In genomic region chr6:27135087-27135657, GRCh38 we compare ENCODE assay signal across 14 cellular contexts.
DNase-seq lines count a peak whose midpoint lies in the region; ATAC-seq and TF ChIP-seq lines count a peak whose summit lies in the region.
"Had no signal": no experiment of that assay in that cellular context is flagged by ENCODE, and none has a peak within 500 bp of the region (broad histone marks: within the 10 kb centered on the region; RNA-seq: fewer than 3 reads in every experiment).

No MANE protein-coding gene starts in this region.

- CTCF ChIA-PET in OCI-LY7 (lab: Charles Lee; ENCODE audit: unreplicated experiment): interaction anchor here (1.2 kb wide), 1 partner anchor 13 kb away, joined by 3 read pairs; no protein-coding TSS in a partner anchor

- H3K79me2 ChIP-seq in DND-41 (ENCODE audit: insufficient read depth, low read length) (peaks cover 52% of the 10 kb centered on the region), OCI-LY7 (ENCODE audit: insufficient read depth, low read depth, low read length) (peaks cover 9% of the 10 kb centered on the region; the same call in 1 of the 2 replicates)

- DNase-seq in DND-41 (no peak), OCI-LY7 (ENCODE audit: low spot score) (no peak), DMS53 (lab: John Stamatoyannopoulos, UW) (no peak), foreskin keratinocyte (no peak)
- DNase-seq: cerebellar nuclear complex, endodermal cell, naive B cell, NCI-H2029 treated with DMSO at 0.1 percent for 48 hours, NCI-H524, substantia nigra, WERI-Rb-1 had no signal

- H3K9me2 ChIP-seq in OCI-LY7 (ENCODE audit: insufficient read depth, low read length): no peaks in the 10 kb centered on the region

- H3K4me2 ChIP-seq in BLaER1 treated with 17β-estradiol and CSF1 and Interleukin-3, amounts not matched to agents 10 nM and 100 nM: peak overlapping the region in 9 of 11 experiments; percentile 29 to 94 (median 80); a peak in 14 of 22 replicates
- H3K4me2 ChIP-seq in DND-41 (ENCODE audit: insufficient read depth, low read length): peak overlapping the region; percentile 27; the same call in 1 of the 2 replicates
- H3K4me2 ChIP-seq in OCI-LY7 (ENCODE audit: low read length): no peak overlapping the region

- H3K9me3 ChIP-seq in BLaER1 treated with 17β-estradiol and CSF1 and Interleukin-3, amounts not matched to agents 10 nM and 100 nM (replicated peaks in 1 of 11): peaks cover 8 to 24% (median 18%) of the 10 kb centered on the region in 11 experiments; a peak in 17 of 22 replicates
- H3K9me3 ChIP-seq in DND-41 (ENCODE audit: insufficient read depth, low read length, severe bottlenecking) (no peaks in the 10 kb centered on the region), OCI-LY7 (ENCODE audit: low read length) (peaks cover 8% of the 10 kb centered on the region; the same call in 1 of the 2 replicates)

- no TSS peak for BruUV-seq in OCI-LY7 (replicated peaks; lab: Mats Ljungman, UMichigan)

- TF ChIP-seq CTCF in DND-41 (IDR thresholded peaks at IDR 0.05; ENCODE audit: borderline replicate concordance, extremely low read depth, low read length, poor library complexity, severe bottlenecking) (no peak), OCI-LY7 (conservative IDR thresholded peaks at IDR 0.05; ENCODE audit: low read length) (no peak), brain (conservative IDR thresholded peaks at IDR 0.05) (no peak), foreskin keratinocyte (conservative IDR thresholded peaks at IDR 0.05) (no peak)

- peaks cover 31 to 62% (median 44%) of the 10 kb centered on the region in 10 experiments for H3K4me1 ChIP-seq in BLaER1 treated with 17β-estradiol and CSF1 and Interleukin-3, amounts not matched to agents 10 nM and 100 nM
- H3K4me1 ChIP-seq in DND-41 (ENCODE audit: insufficient read depth, low read length) (peaks cover 60% of the 10 kb centered on the region), OCI-LY7 (ENCODE audit: insufficient read depth, low read length, poor library complexity, severe bottlenecking) (peaks cover 62% of the 10 kb centered on the region), foreskin keratinocyte (peaks cover 4% of the 10 kb centered on the region)

- H3K9me3 Mint-ChIP-seq in brain: no peaks in the 10 kb centered on the region
- H3K9me3 Mint-ChIP-seq: endodermal cell had no signal

- POLR2A ChIA-PET in OCI-LY7 (lab: Charles Lee): interaction anchor here (0.6 to 10.1 kb wide), 10 partner anchors 12 to 1091 kb away, joined by 3 to 235 read pairs (median 5); a partner anchor contains a TSS

- peak overlapping the region in 2 of 5 experiments; percentile 0 to 57 for H3K27ac Mint-ChIP-seq in brain

- H3K4me3 ChIP-seq in BLaER1 treated with 17β-estradiol and CSF1 and Interleukin-3, amounts not matched to agents 10 nM and 100 nM: peak overlapping the region in 3 of 10 experiments; percentile 6 to 78 (median 77); a peak in 5 of 20 replicates
- no peak overlapping the region; a peak in 1 of 4 replicates for H3K4me3 ChIP-seq in DND-41 (ENCODE audit: low read depth in 1 of 2, low read length in 2 of 2)
- H3K4me3 ChIP-seq in OCI-LY7 (ENCODE audit: low read depth, low read length, poor library complexity, severe bottlenecking): no peak overlapping the region

- intact Hi-C loops in OCI-LY7 (cut with micrococcal nuclease; ENCODE audit: unreplicated experiment): loop anchor here (10.0 kb wide), 1 partner anchor 1740 kb away; no protein-coding TSS in a partner anchor

- H3K36me3 Mint-ChIP-seq in brain: no peaks in the 10 kb centered on the region

- peaks cover 52% of the 10 kb centered on the region for H3K4me1 Mint-ChIP-seq in brain

- H3K27ac ChIP-seq in BLaER1 treated with 17β-estradiol and CSF1 and Interleukin-3, amounts not matched to agents 10 nM and 100 nM: peak overlapping the region; percentile 35 to 98 (median 96); a peak in 21 of 22 replicates
- H3K27ac ChIP-seq in DND-41 (ENCODE audit: low read length): peak overlapping the region; percentile 95
- H3K27ac ChIP-seq in OCI-LY7 (ENCODE audit: low read depth, low read length, poor library complexity, severe bottlenecking): peak overlapping the region; percentile 99
- no peak overlapping the region for H3K27ac ChIP-seq in foreskin keratinocyte
- H3K27ac ChIP-seq: WERI-Rb-1 had no signal

- H3K36me3 ChIP-seq in BLaER1 treated with 17β-estradiol and CSF1 and Interleukin-3, amounts not matched to agents 10 nM and 100 nM: peaks cover 7 to 32% (median 27%) of the 10 kb centered on the region in 11 experiments; a peak in 18 of 22 replicates
- H3K36me3 ChIP-seq in DND-41 (ENCODE audit: insufficient read depth, low read length): peaks cover 8% of the 10 kb centered on the region; the same call in 1 of the 2 replicates
- peaks cover 10% of the 10 kb centered on the region; the same call in 1 of the 2 replicates for H3K36me3 ChIP-seq in OCI-LY7 (ENCODE audit: insufficient read depth, low read length)
- H3K36me3 ChIP-seq: WERI-Rb-1 had no signal

- H3K9ac ChIP-seq in BLaER1 treated with 17β-estradiol and CSF1 and Interleukin-3, amounts not matched to agents 10 nM and 100 nM: peak overlapping the region in 7 of 11 experiments; percentile 45 to 96 (median 96); a peak in 9 of 22 replicates
- peak overlapping the region; percentile 78; the same call in 1 of the 2 replicates for H3K9ac ChIP-seq in DND-41 (ENCODE audit: low read depth, low read length)

- peak overlapping the region; percentile 23 to 77 (median 59) for H3K4me3 Mint-ChIP-seq in brain
- H3K4me3 Mint-ChIP-seq: endodermal cell had no signal

- no peaks in the 10 kb centered on the region for H3K27me3 ChIP-seq in BLaER1 treated with 17β-estradiol and CSF1 and Interleukin-3, amounts not matched to agents 10 nM and 100 nM
- H3K27me3 ChIP-seq in DND-41 (ENCODE audit: insufficient read depth, low read length, poor library complexity) (no peaks in the 10 kb centered on the region), foreskin keratinocyte (no peaks in the 10 kb centered on the region)

- ATAC-seq in DND-41 (ENCODE audit: insufficient read depth, low read depth) (no peak), HG02885 (IDR thresholded peaks at IDR 0.05; ENCODE audit: poor library complexity, unreplicated experiment) (no peak), foreskin keratinocyte (no peak)

- H2AFZ ChIP-seq in DND-41 (ENCODE audit: low read depth, low read length) (no peak overlapping the region), OCI-LY7 (ENCODE audit: low read length) (no peak overlapping the region)

- peaks cover 14% of the 10 kb centered on the region for H3K27me3 Mint-ChIP-seq in brain
- H3K27me3 Mint-ChIP-seq: naive B cell had no signal

- H4K20me1 ChIP-seq in BLaER1 treated with 17β-estradiol and CSF1 and Interleukin-3, amounts not matched to agents 10 nM and 100 nM: peaks cover 0 to 22% (median 5%) of the 10 kb centered on the region in 11 experiments; a peak in 12 of 22 replicates
- H4K20me1 ChIP-seq in DND-41 (ENCODE audit: insufficient read depth, low read length): no peaks in the 10 kb centered on the region
- no peaks in the 10 kb centered on the region for H4K20me1 ChIP-seq in OCI-LY7 (ENCODE audit: insufficient read depth, low read length)
